In genomic region chr9:93183663-93184438, GRCh38 we compare ENCODE assay signal across 9 cellular contexts. TPM values are rescaled to one million over a fixed set of nuclear protein-coding genes. Genes with fewer than 3 reads are reported as not detected.
A peak's percentile ranks its signal among the peaks of the same experiment; 100 is the strongest.
DNase-seq lines count a peak whose midpoint lies in the region; TF ChIP-seq lines count a peak whose summit lies in the region.
"Had no signal": no experiment of that assay in that cellular context is flagged by ENCODE, and none has a peak within 500 bp of the region (broad histone marks: within the 10 kb centered on the region; RNA-seq: fewer than 3 reads in every experiment).

WNK2 (plus strand) TSS chr9:93184139; CDS start chr9:93184930, 791 bp downstream.

- WGBS in mesenchymal stem cell, result 6% methylated on average over 73 of the region's 85 CpGs

- H2BK5ac ChIP-seq in mesenchymal stem cell (ENCODE audit: low read depth, low read length, poor library complexity, severe bottlenecking), result no peak within 1 kb of the TSS

- H3K27ac ChIP-seq in HUES48 (ENCODE audit: low read depth, low read length) (no peak within 1 kb of the TSS), dorsolateral prefrontal cortex (peak within 1 kb of the TSS in 47 of 59 donors; percentile 6 to 88 (median 68)), mesenchymal stem cell (ENCODE audit: low read length, poor library complexity, severe bottlenecking) (no peak within 1 kb of the TSS)
- H3K27ac ChIP-seq: adrenal gland had no signal

- H3K4me3 ChIP-seq in HUES48 (ENCODE audit: low read depth, low read length) (peak within 1 kb of the TSS; percentile 67), dorsolateral prefrontal cortex (peak within 1 kb of the TSS; percentile 36 to 78 (median 66)), mesenchymal stem cell (ENCODE audit: insufficient read depth in 1 of 2, low read depth in 1 of 2, low read length in 2 of 2) (peak within 1 kb of the TSS; percentile 41 to 49)

- H3K36me3 ChIP-seq in HUES48 (ENCODE audit: control insufficient read depth, insufficient read depth, low read length) (no peaks in the 10 kb centered on the region), mesenchymal stem cell (ENCODE audit: control insufficient read depth in 1 of 2, insufficient read depth in 2 of 2, low read depth in 1 of 2, low read length in 2 of 2) (no peaks in the 10 kb centered on the region)
- H3K36me3 ChIP-seq: adrenal gland had no signal

- peak within 1 kb of the TSS; percentile 77 for H3K4me2 ChIP-seq in mesenchymal stem cell (ENCODE audit: low read length, poor library complexity, severe bottlenecking)

- H3K14ac ChIP-seq in mesenchymal stem cell (ENCODE audit: low read length in 2 of 2), result no peak within 1 kb of the TSS

- H3K18ac ChIP-seq in mesenchymal stem cell (ENCODE audit: low read depth in 1 of 2, low read length in 2 of 2), result no peak within 1 kb of the TSS

- H2BK15ac ChIP-seq in mesenchymal stem cell (ENCODE audit: low read depth, poor library complexity, severe bottlenecking), result no peak within 1 kb of the TSS

- H2AK5ac ChIP-seq in mesenchymal stem cell (ENCODE audit: low read length, severe bottlenecking), result no peak within 1 kb of the TSS

- peak; percentile 64 for DNase-seq in AG08396 (ENCODE audit: low spot score)
- peak; percentile 52 for DNase-seq in activated CD4-positive, CD25-positive, alpha-beta regulatory T cell treated with anti-CD3 and anti-CD28 coated beads, Interleukin-2, amount 50 U/mL, for 72 hours
- DNase-seq in dorsolateral prefrontal cortex, result peak in 2 of 10 donors; percentile 70 to 76
- no peak for DNase-seq in mesenchymal stem cell
- peak; percentile 12 to 50 (median 41) for DNase-seq in stimulated activated naive CD4-positive, alpha-beta T cell (lab: John Stamatoyannopoulos, UW)
- DNase-seq in NK-92 (lab: John Stamatoyannopoulos, UW; ENCODE audit: unreplicated experiment), result no peak
- DNase-seq in NCI-H510A treated with DMSO at 0.1 percent for 48 hours (lab: John Stamatoyannopoulos, UW), result no peak

- no peaks in the 10 kb centered on the region for H3K79me1 ChIP-seq in mesenchymal stem cell (replicated peaks; ENCODE audit: low read length, poor library complexity, severe bottlenecking)

- no peak within 1 kb of the TSS for H4K91ac ChIP-seq in mesenchymal stem cell (ENCODE audit: low read length)

- no peak within 1 kb of the TSS for H2BK120ac ChIP-seq in mesenchymal stem cell (ENCODE audit: low read depth, low read length)

- no peak for TF ChIP-seq CTCF in dorsolateral prefrontal cortex (IDR thresholded peaks at IDR 0.05 in 54 of 56, conservative IDR thresholded peaks at IDR 0.05 in 2 of 56; ENCODE audit: low read depth in 1 of 56, partially characterized antibody in 56 of 56)

- no peak within 1 kb of the TSS for H2BK12ac ChIP-seq in mesenchymal stem cell (ENCODE audit: low read length in 2 of 2)

- H3K9ac ChIP-seq in HUES48 (ENCODE audit: low read depth, low read length) (no peak within 1 kb of the TSS; the same call in 1 of the 2 replicates), mesenchymal stem cell (ENCODE audit: low read length) (no peak within 1 kb of the TSS)

- H3K4ac ChIP-seq in mesenchymal stem cell (ENCODE audit: low read depth in 1 of 2, low read length in 2 of 2), result no peak within 1 kb of the TSS

- H4K8ac ChIP-seq in mesenchymal stem cell (ENCODE audit: low read length), result no peak within 1 kb of the TSS

- no peaks in the 10 kb centered on the region for H3K9me3 ChIP-seq in HUES48 (ENCODE audit: control insufficient read depth, insufficient read depth, low read length)
- H3K9me3 ChIP-seq in mesenchymal stem cell (ENCODE audit: control insufficient read depth, low read length), result no peaks in the 10 kb centered on the region
- H3K9me3 ChIP-seq: adrenal gland had no signal

- H3K27me3 ChIP-seq in HUES48 (ENCODE audit: control insufficient read depth, insufficient read depth, low read length) (peaks cover 44% of the 10 kb centered on the region), dorsolateral prefrontal cortex (peaks cover 0 to 24% (median 0%) of the 10 kb centered on the region in 45 donors), mesenchymal stem cell (ENCODE audit: control insufficient read depth in 1 of 2, insufficient read depth in 1 of 2, low read length in 2 of 2) (peaks cover 77 to 85% of the 10 kb centered on the region in 2 experiments)

- peaks cover 1% of the 10 kb centered on the region; the same call in 1 of the 2 replicates for H3K4me1 ChIP-seq in HUES48 (ENCODE audit: control insufficient read depth, insufficient read depth, low read length)
- H3K4me1 ChIP-seq in mesenchymal stem cell (ENCODE audit: control insufficient read depth, insufficient read depth, low read depth, low read length), result peaks cover 17% of the 10 kb centered on the region

- intact Hi-C loops in dorsolateral prefrontal cortex (cut with DNase I), result no loop called here

- no peak within 1 kb of the TSS for H2AFZ ChIP-seq in mesenchymal stem cell (ENCODE audit: low read depth, low read length)

- no peak within 1 kb of the TSS for H3K23ac ChIP-seq in mesenchymal stem cell (ENCODE audit: low read length in 2 of 2)

RNA-seq across cellular contexts. Expression of gene WNK2, which starts in this region (rescaled TPM):
- total RNA-seq in dorsolateral prefrontal cortex, result 100 to 1,000 TPM in 119 of 120 experiments, 10 to 100 TPM in 1; 78.8 to 241 (median 176) TPM
- 0.01 TPM for polyA plus RNA-seq in mesenchymal stem cell (2013, experiment 1 of 2)
- 0.03 TPM for polyA plus RNA-seq in mesenchymal stem cell (2013, experiment 2 of 2)

Comparison
In these comparisons a context has a peak if more than half of its experiments do, and no peak if none do; other contexts are left out.
1. DNase-seq: peak in AG08396 (single experiment), activated CD4-positive, CD25-positive, alpha-beta regulatory T cell treated with anti-CD3 and anti-CD28 coated beads, Interleukin-2, amount 50 U/mL, for 72 hours (single experiment) and stimulated activated naive CD4-positive, alpha-beta T cell (6 of 6); none in mesenchymal stem cell (single experiment), NK-92 (single experiment) and NCI-H510A treated with DMSO at 0.1 percent for 48 hours (single experiment).
2. H3K27ac ChIP-seq: peak in dorsolateral prefrontal cortex (47 of 59); none in HUES48 (single experiment) and mesenchymal stem cell (single experiment).
3. Peak in every context shown above with its lines, with median percentiles within 50 percentile points of each other: H3K4me3 ChIP-seq.